3 cellular contexts compared by ENCODE assay signal in the genomic region with DNA sequence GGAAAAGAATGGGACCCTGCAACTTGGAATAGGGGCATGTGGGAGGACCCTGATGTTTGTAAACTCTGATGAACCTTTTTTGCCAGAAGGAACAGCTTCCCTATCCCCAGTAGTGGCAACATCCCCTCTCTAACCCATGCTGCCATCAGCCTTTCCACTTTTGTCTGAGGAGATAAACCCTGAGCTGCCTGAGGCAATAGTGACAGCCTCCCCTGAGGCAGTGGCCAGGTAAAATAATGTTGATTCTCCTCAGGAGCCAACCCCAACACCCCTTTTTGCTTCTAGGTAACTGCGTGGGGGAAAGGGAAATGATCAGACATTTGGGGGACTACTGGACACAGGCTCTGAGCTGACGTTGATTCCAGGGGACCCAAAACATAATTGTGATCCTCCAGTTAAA.
"Had no signal": no experiment of that assay in that cellular context is flagged by ENCODE, and none has a peak within 500 bp of the region (broad histone marks: within the 10 kb centered on the region; RNA-seq: fewer than 3 reads in every experiment).

No MANE protein-coding gene starts in this region.

- DNase-seq: GDM1, GF-D8 had no signal

- ATAC-seq: GM12878 had no signal

- H3K4me3 ChIP-seq: GM12878 had no signal
